ENCODE assay signal across 8 cellular contexts in the genomic region with DNA sequence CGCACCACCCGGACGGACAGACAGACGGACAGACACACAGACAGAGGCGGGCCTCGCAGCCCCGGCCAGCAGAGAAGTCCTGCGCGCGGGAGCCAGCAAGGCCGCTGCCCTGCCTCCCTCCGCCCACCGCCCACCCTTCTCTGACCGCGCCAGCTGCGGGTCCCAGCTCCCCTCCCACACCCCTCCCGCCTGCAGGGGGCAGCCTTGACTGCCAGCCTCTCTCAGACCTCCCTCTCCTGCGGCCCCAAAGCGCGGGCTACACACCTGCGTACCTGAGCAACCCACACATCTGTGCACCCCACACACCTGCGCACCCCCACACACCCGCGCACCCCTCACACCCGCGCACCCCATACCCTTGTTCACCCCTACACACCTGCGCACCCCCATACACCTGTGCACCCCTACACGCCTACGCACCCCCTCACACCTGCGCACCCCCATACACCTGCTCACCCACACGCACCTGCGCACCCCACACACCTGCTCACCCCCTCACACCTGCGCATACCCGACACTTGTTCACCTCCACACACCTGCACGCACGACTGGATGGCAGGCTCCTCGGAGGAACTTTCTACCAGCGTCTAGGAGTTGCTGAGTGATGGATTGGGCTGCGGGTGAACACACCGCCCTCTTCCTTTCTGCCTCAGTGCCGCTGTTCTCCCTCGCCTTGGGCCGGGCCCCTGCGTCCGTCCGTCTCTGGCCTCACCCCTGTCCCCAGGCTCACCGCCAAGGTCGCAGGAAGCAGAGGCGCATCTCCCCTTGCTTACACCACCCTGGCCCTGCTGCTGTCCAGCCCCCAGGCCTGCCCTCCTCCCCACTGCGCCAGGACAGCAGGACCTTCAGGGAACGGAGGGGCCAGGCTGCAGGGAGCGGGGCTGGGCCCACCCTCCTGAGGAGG.
A peak's percentile ranks its signal among the peaks of the same experiment; 100 is the strongest.
DNase-seq lines count a peak whose midpoint lies in the region; ATAC-seq and TF ChIP-seq lines count a peak whose summit lies in the region.

No MANE protein-coding gene starts in this region.

- H3K4me3 Mint-ChIP-seq in T-helper 2 cell treated with Interferon-gamma antibody and Interleukin-4, amounts not matched to agents 5 μg/mL and 100 μg/mL, for 36 hours: no peak overlapping the region

- CTCF ChIA-PET in HEK293T (lab: Yijun Ruan, JAX): interaction anchor here (0.5 to 0.7 kb wide), 3 partner anchors 8 to 106 kb away, joined by 3 read pairs; no protein-coding TSS in a partner anchor

- no peak overlapping the region for H3K27ac Mint-ChIP-seq in T-helper 2 cell treated with Interferon-gamma antibody and Interleukin-4, amounts not matched to agents 5 μg/mL and 100 μg/mL, for 36 hours

- H3K36me3 Mint-ChIP-seq in T-helper 2 cell treated with Interferon-gamma antibody and Interleukin-4, amounts not matched to agents 5 μg/mL and 100 μg/mL, for 36 hours (ENCODE audit: low read depth): no peaks in the 10 kb centered on the region

- ATAC-seq in HG03159 (IDR thresholded peaks at IDR 0.05; ENCODE audit: unreplicated experiment): no peak

- no peaks in the 10 kb centered on the region for H3K9me3 Mint-ChIP-seq in T-helper 2 cell treated with Interferon-gamma antibody and Interleukin-4, amounts not matched to agents 5 μg/mL and 100 μg/mL, for 36 hours

- DNase-seq in T-helper 2 cell: peak in 4 of 5 experiments; percentile 7 to 43 (median 26)
- no peak for DNase-seq in T-helper 2 cell treated with Interferon-gamma antibody and Interleukin-4, amounts not matched to agents 5 μg/mL and 100 μg/mL, for 36 hours (ENCODE audit: low spot score)
- DNase-seq in activated CD4-positive, alpha-beta T cell treated with anti-CD3 and anti-CD28 coated beads, Interleukin-2, amount 50 U/mL, for 1 hour: peak; percentile 50
- DNase-seq in islet precursor cell: peak; percentile 75
- peak in 5 of 6 experiments; percentile 21 to 44 (median 37) for DNase-seq in stimulated activated naive CD4-positive, alpha-beta T cell (lab: John Stamatoyannopoulos, UW)
- no peak for DNase-seq in HEK293T (ENCODE audit: extremely low spot score)
- no peak for DNase-seq in MV-4-11 (lab: John Stamatoyannopoulos, UW)

- H3K27me3 Mint-ChIP-seq in T-helper 2 cell treated with Interferon-gamma antibody and Interleukin-4, amounts not matched to agents 5 μg/mL and 100 μg/mL, for 36 hours (ENCODE audit: low read depth): peaks cover 17% of the 10 kb centered on the region

- H3K4me1 Mint-ChIP-seq in T-helper 2 cell treated with Interferon-gamma antibody and Interleukin-4, amounts not matched to agents 5 μg/mL and 100 μg/mL, for 36 hours (ENCODE audit: low read depth): peaks cover 8% of the 10 kb centered on the region

- POLR2A ChIA-PET in HEK293T (lab: Yijun Ruan, JAX): no interaction called here

TF ChIP-seq in HEK293T, 16 proteins besides CTCF, POLR2A, EP300 and RAD21:
- TF ChIP-seq FOXA1 (IDR thresholded peaks at IDR 0.05) (no peak), LEF1 (IDR thresholded peaks at IDR 0.05; ENCODE audit: borderline replicate concordance) (no peak), ZNF384 (IDR thresholded peaks at IDR 0.05) (no peak), TARDBP (IDR thresholded peaks at IDR 0.05) (no peak), BHLHE40 (IDR thresholded peaks at IDR 0.05; ENCODE audit: borderline replicate concordance) (no peak)
TF ChIP-seq in HEK293T: peak in this region for 0.

Comparison
In these comparisons a context has a peak if more than half of its experiments do, and no peak if none do; other contexts are left out.
1. DNase-seq: peak in T-helper 2 cell (4 of 5), activated CD4-positive, alpha-beta T cell treated with anti-CD3 and anti-CD28 coated beads, Interleukin-2, amount 50 U/mL, for 1 hour (single experiment), islet precursor cell (single experiment) and stimulated activated naive CD4-positive, alpha-beta T cell (5 of 6); none in T-helper 2 cell treated with Interferon-gamma antibody and Interleukin-4, amounts not matched to agents 5 μg/mL and 100 μg/mL, for 36 hours (single experiment), HEK293T (single experiment) and MV-4-11 (single experiment).